26 cellular contexts compared by ENCODE assay signal in genomic region chr16:75475420-75475847, GRCh38. TPM values are rescaled to one million over a fixed set of nuclear protein-coding genes. Genes with fewer than 3 reads are reported as not detected.
A peak's percentile ranks its signal among the peaks of the same experiment; 100 is the strongest.
DNase-seq lines count a peak whose midpoint lies in the region; ATAC-seq and TF ChIP-seq lines count a peak whose summit lies in the region.
"Had no signal": no experiment of that assay in that cellular context is flagged by ENCODE, and none has a peak within 500 bp of the region (broad histone marks: within the 10 kb centered on the region; RNA-seq: fewer than 3 reads in every experiment).

No MANE protein-coding gene starts in this region.

- no peak overlapping the region for H3K27ac Mint-ChIP-seq in activated T-cell treated with anti-CD3 and anti-CD28 coated beads, Interleukin-2, amount 50 U/mL, for 72 hours
- H3K27ac Mint-ChIP-seq in WTC11: peak overlapping the region; percentile 76
- no peak overlapping the region for H3K27ac Mint-ChIP-seq in stimulated activated effector memory CD8-positive, alpha-beta T cell treated with anti-CD3 and anti-CD28 coated beads, Interleukin-12 subunit alpha, Interleukin-12 subunit beta, amount 100 ng/mL, for 72 hours
- H3K27ac Mint-ChIP-seq: B cell, HFFc6 had no signal

- H3K27me3 ChIP-seq in tibial artery: no peaks in the 10 kb centered on the region

- POLR2A ChIA-PET in WTC11 (lab: Charles Lee): no interaction called here

- DNase-seq in activated T-cell treated with anti-CD3 and anti-CD28 coated beads, Interleukin-2, amount 50 U/mL, for 72 hours: no peak
- no peak for DNase-seq in activated T-cell treated with anti-CD3 and anti-CD28 coated beads, Interleukin-2, amount 50 U/mL, for 1 hour
- DNase-seq in WTC11 (ENCODE audit: low spot score) (no peak), kidney tubule cell (ENCODE audit: low spot score) (peak; percentile 78), tibial artery (no peak)
- DNase-seq in stimulated activated effector memory CD8-positive, alpha-beta T cell treated with anti-CD3 and anti-CD28 coated beads, Interleukin-12 subunit alpha, Interleukin-12 subunit beta, amount 100 ng/mL, for 72 hours (ENCODE audit: low spot score in 2 of 2): no peak
- no peak for DNase-seq in central memory CD4-positive, alpha-beta T cell
- DNase-seq: 8988T, DMS53, GDM1, H7, HFFc6, NCI-H1105, NCI-H146, NCI-H2029, NCI-H2227 treated with DMSO at 0.1 percent for 48 hours, NCI-H510A treated with DMSO at 0.1 percent for 48 hours, NCI-H748 treated with DMSO at 0.1 percent for 48 hours, SHP77 treated with DMSO at 0.1 percent for 48 hours had no signal

- no peak overlapping the region for H3K4me3 ChIP-seq in tibial artery
- H3K4me3 ChIP-seq: SK-N-MC had no signal

- H3K4me1 ChIP-seq in tibial artery: no peaks in the 10 kb centered on the region

- peak; percentile 52 to 81 for ATAC-seq in activated T-cell treated with anti-CD3 and anti-CD28 coated beads, Interleukin-2, amount 50 U/mL, for 72 hours (replicated peaks in 1 of 2)
- no peak for ATAC-seq in WTC11
- peak; percentile 85 for ATAC-seq in stimulated activated effector memory CD8-positive, alpha-beta T cell treated with anti-CD3 and anti-CD28 coated beads, Interleukin-12 subunit alpha, Interleukin-12 subunit beta, amount 100 ng/mL, for 72 hours
- no peak for ATAC-seq in HG03342 (IDR thresholded peaks at IDR 0.05; ENCODE audit: unreplicated experiment)

- TF ChIP-seq CTCF in WTC11 (IDR thresholded peaks at IDR 0.05): no peak
- no peak for TF ChIP-seq CTCF in tibial artery (IDR thresholded peaks at IDR 0.05)

- no peak overlapping the region for H3K4me3 Mint-ChIP-seq in activated T-cell treated with anti-CD3 and anti-CD28 coated beads, Interleukin-2, amount 50 U/mL, for 72 hours
- H3K4me3 Mint-ChIP-seq in WTC11: no peak overlapping the region
- no peak overlapping the region for H3K4me3 Mint-ChIP-seq in stimulated activated effector memory CD8-positive, alpha-beta T cell treated with anti-CD3 and anti-CD28 coated beads, Interleukin-12 subunit alpha, Interleukin-12 subunit beta, amount 100 ng/mL, for 72 hours
- H3K4me3 Mint-ChIP-seq: B cell, CD14-positive monocyte, HFFc6 had no signal

- no peaks in the 10 kb centered on the region for H3K36me3 Mint-ChIP-seq in activated T-cell treated with anti-CD3 and anti-CD28 coated beads, Interleukin-2, amount 50 U/mL, for 72 hours (ENCODE audit: insufficient read depth in 2 of 2)
- peaks cover 25% of the 10 kb centered on the region for H3K36me3 Mint-ChIP-seq in WTC11
- no peaks in the 10 kb centered on the region for H3K36me3 Mint-ChIP-seq in stimulated activated effector memory CD8-positive, alpha-beta T cell treated with anti-CD3 and anti-CD28 coated beads, Interleukin-12 subunit alpha, Interleukin-12 subunit beta, amount 100 ng/mL, for 72 hours
- H3K36me3 Mint-ChIP-seq: CD14-positive monocyte had no signal

- H3K27me3 Mint-ChIP-seq in activated T-cell treated with anti-CD3 and anti-CD28 coated beads, Interleukin-2, amount 50 U/mL, for 72 hours (ENCODE audit: low read depth): peaks cover 12% of the 10 kb centered on the region
- H3K27me3 Mint-ChIP-seq in WTC11 (ENCODE audit: low read depth): no peaks in the 10 kb centered on the region

- CTCF ChIA-PET in WTC11 (lab: Charles Lee): interaction anchor here (0.9 to 1.9 kb wide), 2 partner anchors 42 to 75 kb away, joined by 3 to 9 read pairs; no protein-coding TSS in a partner anchor

- H3K4me1 Mint-ChIP-seq in activated T-cell treated with anti-CD3 and anti-CD28 coated beads, Interleukin-2, amount 50 U/mL, for 72 hours (ENCODE audit: low read depth): peaks cover 6% of the 10 kb centered on the region
- peaks cover 18% of the 10 kb centered on the region for H3K4me1 Mint-ChIP-seq in WTC11
- H3K4me1 Mint-ChIP-seq in stimulated activated effector memory CD8-positive, alpha-beta T cell treated with anti-CD3 and anti-CD28 coated beads, Interleukin-12 subunit alpha, Interleukin-12 subunit beta, amount 100 ng/mL, for 72 hours: peaks cover 4% of the 10 kb centered on the region

- no peaks in the 10 kb centered on the region for H3K36me3 ChIP-seq in tibial artery

- no peaks in the 10 kb centered on the region for H3K9me3 ChIP-seq in tibial artery

- H3K27ac ChIP-seq in tibial artery: no peak overlapping the region
- H3K27ac ChIP-seq: HL-60, RWPE1, SK-N-MC had no signal

- intact Hi-C loops in tibial artery (cut with DNase I; ENCODE audit: low total_unique reads): loop anchor here (5.0 kb wide), 1 partner anchor 287 kb away; no protein-coding TSS in a partner anchor

- no peaks in the 10 kb centered on the region for H3K9me3 Mint-ChIP-seq in activated T-cell treated with anti-CD3 and anti-CD28 coated beads, Interleukin-2, amount 50 U/mL, for 72 hours
- peaks cover 6% of the 10 kb centered on the region; the same call in 1 of the 2 replicates for H3K9me3 Mint-ChIP-seq in WTC11
- no peaks in the 10 kb centered on the region for H3K9me3 Mint-ChIP-seq in stimulated activated effector memory CD8-positive, alpha-beta T cell treated with anti-CD3 and anti-CD28 coated beads, Interleukin-12 subunit alpha, Interleukin-12 subunit beta, amount 100 ng/mL, for 72 hours
- H3K9me3 Mint-ChIP-seq: HFFc6 had no signal

TF ChIP-seq in WTC11, 78 proteins besides CTCF, POLR2A, EP300 and RAD21:
- TF ChIP-seq PRDM15 (CRISPR knock-in tag; IDR thresholded peaks at IDR 0.05): no peak

RNA-seq across cellular contexts. Expression of gene TMEM170A, which starts 10.9 kb away (rescaled TPM):
- 10 to 100 TPM; 34.8 to 34.9 TPM for total RNA-seq in activated T-cell treated with anti-CD3 and anti-CD28 coated beads, Interleukin-2, amount 50 U/mL, for 72 hours
- 45.6 to 53.4 TPM (median 52.0 TPM) in 3 replicates for total RNA-seq in WTC11 (2021)

RNA-seq across cellular contexts. Expression of gene CHST6, which starts 19.8 kb away (rescaled TPM):
- under 1 TPM; 0.07 TPM for total RNA-seq in activated T-cell treated with anti-CD3 and anti-CD28 coated beads, Interleukin-2, amount 50 U/mL, for 72 hours
- 20.2 to 23.2 TPM (median 23.1 TPM) in 3 replicates for total RNA-seq in WTC11 (2021)
- total RNA-seq: HT1080 had no signal

RNA-seq across cellular contexts. Expression of gene CFDP1, which starts 42.1 kb away (rescaled TPM):
- total RNA-seq in activated T-cell treated with anti-CD3 and anti-CD28 coated beads, Interleukin-2, amount 50 U/mL, for 72 hours: 10 to 100 TPM; 25.7 to 32.1 TPM
- total RNA-seq in WTC11 (2021): 79.2 to 102 TPM (median 98.0 TPM) in 3 replicates

Comparison
In these comparisons a context has a peak if more than half of its experiments do, and no peak if none do; other contexts are left out.
1. ATAC-seq: peak in activated T-cell treated with anti-CD3 and anti-CD28 coated beads, Interleukin-2, amount 50 U/mL, for 72 hours (2 of 2) and stimulated activated effector memory CD8-positive, alpha-beta T cell treated with anti-CD3 and anti-CD28 coated beads, Interleukin-12 subunit alpha, Interleukin-12 subunit beta, amount 100 ng/mL, for 72 hours (single experiment); none in WTC11 (single experiment) and HG03342 (single experiment).
2. RNA of gene CHST6, which starts 19.8 kb away (total RNA-seq): 20.2 to 23.2 TPM in WTC11; 0.07 TPM in activated T-cell treated with anti-CD3 and anti-CD28 coated beads, Interleukin-2, amount 50 U/mL, for 72 hours; every median in the first group is over 10 times any median in the second.